11 cellular contexts compared by ENCODE assay signal in the genomic region with DNA sequence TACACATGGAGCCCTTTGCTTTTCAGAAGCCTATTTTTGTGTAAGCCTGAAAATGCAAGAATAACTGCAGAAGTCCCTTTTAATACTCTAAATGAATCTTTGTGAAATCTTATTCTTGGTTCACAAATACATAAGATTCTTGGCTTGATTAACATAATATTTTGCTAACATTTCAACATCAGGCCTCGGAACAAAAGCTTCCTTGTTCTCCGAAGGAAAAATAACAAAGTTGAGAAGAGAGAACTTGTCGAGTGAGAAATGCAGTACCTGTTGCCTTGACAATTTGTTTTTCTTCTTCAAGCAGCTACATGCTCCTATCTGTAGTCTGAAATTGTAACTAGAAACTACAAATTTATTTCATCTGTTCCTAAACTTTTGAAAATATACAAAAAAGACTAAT. TPM values are rescaled to one million over a fixed set of nuclear protein-coding genes. Genes with fewer than 3 reads are reported as not detected.
DNase-seq lines count a peak whose midpoint lies in the region; ATAC-seq and TF ChIP-seq lines count a peak whose summit lies in the region.
"Had no signal": no experiment of that assay in that cellular context is flagged by ENCODE, and none has a peak within 500 bp of the region (broad histone marks: within the 10 kb centered on the region; RNA-seq: fewer than 3 reads in every experiment).

No MANE protein-coding gene starts in this region.

- H3K36me3 Mint-ChIP-seq in chondrocyte (ENCODE audit: low read depth) (peaks cover 3% of the 10 kb centered on the region), mesothelial cell of epicardium (peaks cover 7% of the 10 kb centered on the region), T-cell (peaks cover 13% of the 10 kb centered on the region)

- H3K27me3 ChIP-seq in transverse colon: no peaks in the 10 kb centered on the region

- H3K4me3 Mint-ChIP-seq in chondrocyte (ENCODE audit: unreplicated experiment): peak overlapping the region; percentile 18
- H3K4me3 Mint-ChIP-seq in mesothelial cell of epicardium: peak overlapping the region; percentile 8
- H3K4me3 Mint-ChIP-seq in T-cell: peak overlapping the region in 1 of 3 donors; percentile 2
- H3K4me3 Mint-ChIP-seq: activated T-helper 1 cell treated with anti-CD3 and anti-CD28 coated beads, Interleukin-12 subunit alpha, Interleukin-12 subunit beta, Interleukin-2, Interleukin-4 antibody, amounts not matched to agents 30 ng/mL and 10 ng/mL and 1 ng/mL, durations not matched to agents 14 hours and 24 hours and 36 hours had no signal

- POLR2A ChIA-PET in T-cell (lab: Charles Lee): no interaction called here

- peak overlapping the region; percentile 1 to 47 (median 24) for H3K27ac ChIP-seq in transverse colon

- no peaks in the 10 kb centered on the region for H3K36me3 ChIP-seq in transverse colon

- CTCF ChIA-PET in T-cell (lab: Charles Lee): interaction anchor here in 1 of 2 donors (0.7 kb wide), 1 partner anchor 428 kb away, joined by 3 read pairs; no protein-coding TSS in a partner anchor

- no peaks in the 10 kb centered on the region for H3K27me3 Mint-ChIP-seq in chondrocyte (ENCODE audit: low read depth)
- H3K27me3 Mint-ChIP-seq in mesothelial cell of epicardium (ENCODE audit: low read depth): no peaks in the 10 kb centered on the region
- no peaks in the 10 kb centered on the region for H3K27me3 Mint-ChIP-seq in T-cell

- TF ChIP-seq POLR2A in transverse colon (IDR thresholded peaks at IDR 0.05): no peak

- H3K4me3 ChIP-seq in transverse colon: no peak overlapping the region

- peaks cover 15 to 82% (median 43%) of the 10 kb centered on the region in 4 donors for H3K4me1 ChIP-seq in transverse colon

- peak; percentile 22 for ATAC-seq in Right ventricle myocardium inferior
- ATAC-seq in T-cell (replicated peaks in 1 of 4): no peak

- in situ Hi-C loops in transverse colon (cut with MboI; ENCODE audit: low pct_ligation_motif_present in 1 of 4, low pct_unique_long_range_greater_than_20kb in 1 of 4, low sequenced_read_pairs in 3 of 4): no loop called here

- intact Hi-C loops in Right ventricle myocardium inferior (cut with DNase I) (no loop called here), cardiac septum (cut with DNase I) (no loop called here), transverse colon (cut with DNase I; ENCODE audit: low total_unique reads) (no loop called here)

- H3K4me1 Mint-ChIP-seq in chondrocyte (ENCODE audit: low read depth) (peaks cover 67% of the 10 kb centered on the region), mesothelial cell of epicardium (peaks cover 37% of the 10 kb centered on the region), T-cell (peaks cover 71 to 73% (median 72%) of the 10 kb centered on the region in 3 donors)

- DNase-seq in Right ventricle myocardium inferior (ENCODE audit: missing footprints): no peak
- no peak for DNase-seq in cardiac septum (ENCODE audit: low spot score)
- DNase-seq in chondrocyte (ENCODE audit: low spot score): no peak
- DNase-seq in mesothelial cell of epicardium (ENCODE audit: low spot score in 2 of 2, unreplicated experiment in 2 of 2): no peak
- DNase-seq in transverse colon: no peak
- no peak for DNase-seq in T-cell
- no peak for DNase-seq in stimulated activated CD4-positive, alpha-beta T cell treated with anti-CD3 and anti-CD28 coated beads, Interleukin-12 subunit alpha, Interleukin-12 subunit beta, amount 100 ng/mL, for 4 hours
- no peak for DNase-seq in stimulated activated CD4-positive, alpha-beta T cell treated with anti-CD3 and anti-CD28 coated beads, Interleukin-2, amount 100 ng/mL, for 48 hours
- DNase-seq: NCI-H774; stimulated activated CD4-positive, alpha-beta T cell treated with anti-CD3 and anti-CD28 coated beads, Interleukin-1b, Interleukin-23, amount 100 ng/mL, for 48 hours had no signal

- H3K9me3 Mint-ChIP-seq in chondrocyte (ENCODE audit: low read depth) (no peaks in the 10 kb centered on the region), mesothelial cell of epicardium (no peaks in the 10 kb centered on the region), T-cell (no peaks in the 10 kb centered on the region)
- H3K9me3 Mint-ChIP-seq: activated T-helper 1 cell treated with anti-CD3 and anti-CD28 coated beads, Interleukin-12 subunit alpha, Interleukin-12 subunit beta, Interleukin-2, Interleukin-4 antibody, amounts not matched to agents 30 ng/mL and 10 ng/mL and 1 ng/mL, durations not matched to agents 14 hours and 24 hours and 36 hours had no signal

- TF ChIP-seq EP300 in transverse colon (IDR thresholded peaks at IDR 0.05; ENCODE audit: low read depth): no peak

- TF ChIP-seq CTCF in chondrocyte (IDR thresholded peaks at IDR 0.05) (no peak), mesothelial cell of epicardium (IDR thresholded peaks at IDR 0.05; ENCODE audit: unreplicated experiment) (no peak), transverse colon (IDR thresholded peaks at IDR 0.05) (no peak)

- no peaks in the 10 kb centered on the region for H3K9me3 ChIP-seq in transverse colon

- 6 to 35% methylated on average over 3 of the region's 3 CpGs for WGBS in transverse colon (ENCODE audit: low coverage in 1 of 2), 2 donors

- H3K27ac Mint-ChIP-seq in chondrocyte (ENCODE audit: unreplicated experiment) (peak overlapping the region; percentile 90), mesothelial cell of epicardium (peak overlapping the region; percentile 86), T-cell (no peak overlapping the region)
- H3K27ac Mint-ChIP-seq: activated T-helper 1 cell treated with anti-CD3 and anti-CD28 coated beads, Interleukin-12 subunit alpha, Interleukin-12 subunit beta, Interleukin-2, Interleukin-4 antibody, amounts not matched to agents 30 ng/mL and 10 ng/mL and 1 ng/mL, durations not matched to agents 14 hours and 24 hours and 36 hours had no signal

RNA-seq across cellular contexts. Expression of a gene that starts 8.5 kb away (rescaled TPM):
- total RNA-seq in Right ventricle myocardium inferior: 52.3 TPM
- total RNA-seq in cardiac septum: 94.0 TPM
- total RNA-seq in chondrocyte: 73.5 to 81.0 TPM (median 78.7 TPM) in 3 replicates
- total RNA-seq in mesothelial cell of epicardium: 77.7 to 84.3 TPM (median 81.2 TPM) in 3 replicates
- 100 to 1,000 TPM in 2 of 4 donors, 10 to 100 TPM in 2; 77.1 to 135 (median 105) TPM for total RNA-seq in transverse colon
- 10 to 100 TPM; 49.7 to 63.5 (median 54.0) TPM for total RNA-seq in T-cell

Comparison
In these comparisons a context has a peak if more than half of its experiments do, and no peak if none do; other contexts are left out.
1. H3K27ac Mint-ChIP-seq: peak in chondrocyte (single experiment) and mesothelial cell of epicardium (single experiment); none in T-cell (0 of 2).